In the genomic region with DNA sequence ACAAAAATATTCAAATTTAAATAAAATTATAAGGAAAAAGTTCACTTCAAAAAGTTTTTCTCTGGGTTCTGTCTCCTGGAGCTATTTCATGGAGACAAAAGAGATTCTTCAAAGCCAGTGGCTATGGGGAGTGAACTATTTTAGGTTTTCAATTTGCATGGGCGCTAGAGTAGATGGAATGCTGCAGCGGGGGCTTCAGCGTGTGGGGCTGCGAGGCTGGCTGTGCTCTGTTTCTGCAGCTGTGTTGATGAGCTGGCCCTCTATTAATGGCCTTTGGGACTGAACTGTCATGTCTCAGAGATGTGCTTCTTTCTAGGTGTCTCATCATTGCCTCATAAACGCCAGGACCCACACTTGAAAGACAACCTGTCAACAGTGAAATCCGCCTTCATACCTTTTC, we compare ENCODE assay signal across 15 cellular contexts.
DNase-seq lines count a peak whose midpoint lies in the region; TF ChIP-seq lines count a peak whose summit lies in the region.
"Had no signal": no experiment of that assay in that cellular context is flagged by ENCODE, and none has a peak within 500 bp of the region (broad histone marks: within the 10 kb centered on the region; RNA-seq: fewer than 3 reads in every experiment).

No MANE protein-coding gene starts in this region.

- H3K4me3 Mint-ChIP-seq in nephron progenitor cell: no peak overlapping the region
- H3K4me3 Mint-ChIP-seq: CD4-positive, alpha-beta memory T cell had no signal

- H3K4me3 ChIP-seq in esophagus muscularis mucosa (no peak overlapping the region), neuronal stem cell (ENCODE audit: low read length in 2 of 2) (no peak overlapping the region)
- H3K4me3 ChIP-seq: GM12878 had no signal

- H3K4ac ChIP-seq in neuronal stem cell (ENCODE audit: low read length): no peak overlapping the region

- H3K4me1 Mint-ChIP-seq in nephron progenitor cell: peaks cover 12% of the 10 kb centered on the region
- H3K4me1 Mint-ChIP-seq: CD4-positive, alpha-beta memory T cell had no signal

- H3K23ac ChIP-seq in neuronal stem cell (ENCODE audit: low read depth, low read length, poor library complexity): no peak overlapping the region

- H3K79me1 ChIP-seq in neuronal stem cell (ENCODE audit: low read depth, low read length): no peaks in the 10 kb centered on the region

- TF ChIP-seq CTCF in esophagus muscularis mucosa (IDR thresholded peaks at IDR 0.05) (no peak), nephron progenitor cell (IDR thresholded peaks at IDR 0.05) (no peak)

- no peak overlapping the region for H3K4me2 ChIP-seq in neuronal stem cell (ENCODE audit: insufficient read depth, low read length, poor library complexity, severe bottlenecking)

- no peak overlapping the region for H3K18ac ChIP-seq in neuronal stem cell (ENCODE audit: low read length)

- H3K27me3 Mint-ChIP-seq in nephron progenitor cell (ENCODE audit: low read depth, poor library complexity): no peaks in the 10 kb centered on the region

- no peak overlapping the region for H2BK15ac ChIP-seq in neuronal stem cell (ENCODE audit: low read length)

- H4K8ac ChIP-seq in neuronal stem cell (ENCODE audit: low read depth, low read length): no peak overlapping the region

- H2AK5ac ChIP-seq in neuronal stem cell (ENCODE audit: low read depth, low read length): no peak overlapping the region

- TF ChIP-seq EP300 in esophagus muscularis mucosa (IDR thresholded peaks at IDR 0.05): no peak

- no peak overlapping the region for H2BK12ac ChIP-seq in neuronal stem cell (ENCODE audit: low read length)

- H4K91ac ChIP-seq in neuronal stem cell (ENCODE audit: low read depth, low read length, poor library complexity): no peak overlapping the region

- no peaks in the 10 kb centered on the region for H3K36me3 ChIP-seq in esophagus muscularis mucosa
- H3K36me3 ChIP-seq in neuronal stem cell (replicated peaks in 1 of 2; ENCODE audit: control insufficient read depth in 2 of 2, insufficient read depth in 2 of 2, low read length in 2 of 2): no peaks in the 10 kb centered on the region

- no peak overlapping the region for H2BK5ac ChIP-seq in neuronal stem cell (ENCODE audit: low read length)

- H3K27me3 ChIP-seq in esophagus muscularis mucosa: no peaks in the 10 kb centered on the region
- no peaks in the 10 kb centered on the region for H3K27me3 ChIP-seq in neuronal stem cell (ENCODE audit: control insufficient read depth in 3 of 3, insufficient read depth in 3 of 3, low read depth in 1 of 3, low read length in 3 of 3)

- no peak overlapping the region for H2BK120ac ChIP-seq in neuronal stem cell (ENCODE audit: low read depth, low read length)

- no peak overlapping the region for H3K9ac ChIP-seq in neuronal stem cell (ENCODE audit: low read depth, low read length, poor library complexity)

- H3K9me3 ChIP-seq in esophagus muscularis mucosa (no peaks in the 10 kb centered on the region), neuronal stem cell (replicated peaks in 1 of 2; ENCODE audit: control insufficient read depth in 2 of 2, insufficient read depth in 1 of 2, low read depth in 1 of 2, low read length in 2 of 2) (no peaks in the 10 kb centered on the region)

- H3K4me1 ChIP-seq in esophagus muscularis mucosa (no peaks in the 10 kb centered on the region), neuronal stem cell (ENCODE audit: control insufficient read depth in 2 of 2, insufficient read depth in 1 of 2, low read depth in 1 of 2, low read length in 2 of 2) (peaks cover 0 to 8% of the 10 kb centered on the region in 2 donors)

- 70% methylated on average over 6 of the region's 6 CpGs for WGBS in esophagus muscularis mucosa
- no CpG with 5 or more reads among the region's 6 CpGs for whole genome bisulfite sequencing in neuronal stem cell (ENCODE audit: extremely low coverage in 2 of 2, insufficient read length in 2 of 2, insufficient replicate concordance in 1 of 2), 2 donors

- H3K9me3 Mint-ChIP-seq in nephron progenitor cell: no peaks in the 10 kb centered on the region
- H3K9me3 Mint-ChIP-seq: CD4-positive, alpha-beta memory T cell had no signal

- no peak overlapping the region for H2AFZ ChIP-seq in neuronal stem cell (ENCODE audit: low read length)

- H3K27ac Mint-ChIP-seq in nephron progenitor cell: peak overlapping the region; percentile 25
- H3K27ac Mint-ChIP-seq: CD4-positive, alpha-beta memory T cell had no signal

- TF ChIP-seq POLR2A in esophagus muscularis mucosa (IDR thresholded peaks at IDR 0.05; ENCODE audit: low read depth): no peak

- H3K36me3 Mint-ChIP-seq in nephron progenitor cell (ENCODE audit: low read depth): no peaks in the 10 kb centered on the region
- H3K36me3 Mint-ChIP-seq: CD4-positive, alpha-beta memory T cell had no signal

- H3K27ac ChIP-seq in esophagus muscularis mucosa (replicated peaks in 1 of 4) (no peak overlapping the region), neuronal stem cell (replicated peaks; ENCODE audit: low read length) (no peak overlapping the region)

- DNase-seq in esophagus muscularis mucosa (ENCODE audit: extremely low spot score) (peak; percentile 5), nephron progenitor cell (no peak), neuronal stem cell (ENCODE audit: low spot score) (peak; percentile 3)
- no peak for DNase-seq in activated CD4-positive, alpha-beta T cell treated with anti-CD3 and anti-CD28 coated beads, Interleukin-2, amount 50 U/mL, for 48 hours
- no peak for DNase-seq in activated CD4-positive, CD25-positive, alpha-beta regulatory T cell (lab: John Stamatoyannopoulos, UW)
- no peak for DNase-seq in effector CD8-positive, alpha-beta T cell (lab: John Stamatoyannopoulos, UW)
- DNase-seq: C1 segment of cervical spinal cord; Calu3; CD4-positive, alpha-beta memory T cell; COR-L47; DMS53; DMS79 treated with DMSO at 0.1 percent for 48 hours; H7; HCEC 1CT had no signal

- intact Hi-C loops in esophagus muscularis mucosa (cut with DNase I): no loop called here

- H3K14ac ChIP-seq in neuronal stem cell (ENCODE audit: low read length): no peak overlapping the region

Comparison
In these comparisons a context has a peak if more than half of its experiments do, and no peak if none do; other contexts are left out.
1. DNase-seq: peak in esophagus muscularis mucosa (single experiment) and neuronal stem cell (single experiment); none in nephron progenitor cell (single experiment), activated CD4-positive, alpha-beta T cell treated with anti-CD3 and anti-CD28 coated beads, Interleukin-2, amount 50 U/mL, for 48 hours (0 of 2), activated CD4-positive, CD25-positive, alpha-beta regulatory T cell (0 of 4) and effector CD8-positive, alpha-beta T cell (single experiment).